ENCODE assay signal across 28 cellular contexts in genomic region chr16:59181821-59182420, GRCh38.
DNase-seq lines count a peak whose midpoint lies in the region; ATAC-seq, FAIRE-seq and TF ChIP-seq lines count a peak whose summit lies in the region.
"Had no signal": no experiment of that assay in that cellular context is flagged by ENCODE, and none has a peak within 500 bp of the region (broad histone marks: within the 10 kb centered on the region; RNA-seq: fewer than 3 reads in every experiment).

No MANE protein-coding gene starts in this region.

- no peak overlapping the region for H2AK5ac ChIP-seq in mesenchymal stem cell (ENCODE audit: low read length, severe bottlenecking)

- DNase-seq in A549 (ENCODE audit: low read depth in 1 of 2, low spot score in 1 of 2) (no peak), GM23338 (ENCODE audit: low spot score) (no peak), WTC11 (ENCODE audit: low spot score) (no peak), mesenchymal stem cell (no peak), foreskin keratinocyte (no peak), medulla oblongata (ENCODE audit: extremely low spot score) (no peak), NCI-H1105 treated with DMSO at 0.1 percent for 48 hours (lab: John Stamatoyannopoulos, UW) (no peak), testis (no peak)
- DNase-seq: AML-193; CD4-positive, alpha-beta T cell; COR-L47; DND-41; H7; KBM-7; MV-4-11; NCI-H1105; NCI-H146; NCI-H2029; NCI-H446; NCI-H526 treated with DMSO at 0.1 percent for 48 hours; SIG-M5 had no signal

- TF ChIP-seq CTCF in A549 (IDR thresholded peaks at IDR 0.05) (no peak), GM23338 (conservative IDR thresholded peaks at IDR 0.05; ENCODE audit: low read depth in 2 of 2) (no peak), WTC11 (IDR thresholded peaks at IDR 0.05) (no peak), foreskin keratinocyte (conservative IDR thresholded peaks at IDR 0.05) (no peak), testis (IDR thresholded peaks at IDR 0.05) (no peak)

- H3K4me2 ChIP-seq in A549 (no peak overlapping the region), GM23338 (no peak overlapping the region), mesenchymal stem cell (ENCODE audit: low read length, poor library complexity, severe bottlenecking) (no peak overlapping the region)
- H3K4me2 ChIP-seq: BLaER1 treated with 17β-estradiol and CSF1 and Interleukin-3, amounts not matched to agents 10 nM and 100 nM had no signal

- WGBS in A549 (ENCODE audit: missing lambda C conversion rate): 91% methylated on average over 8 of the region's 9 CpGs
- WGBS in mesenchymal stem cell: 91% methylated on average over 9 of the region's 9 CpGs
- WGBS in testis, 2 donors: 89% methylated on average over 7 to 9 of the region's 9 CpGs

- TF ChIP-seq EP300 in A549 (IDR thresholded peaks at IDR 0.05): no peak

- ATAC-seq in A549 (no peak), GM23338 (peak; percentile 57), WTC11 (peak; percentile 44), foreskin keratinocyte (no peak)
- ATAC-seq: Panc1 had no signal

- H3K27ac Mint-ChIP-seq in GM23338: no peak overlapping the region
- H3K27ac Mint-ChIP-seq in WTC11: no peak overlapping the region
- H3K27ac Mint-ChIP-seq: CD4-positive, alpha-beta T cell had no signal

- H3K4me3 Mint-ChIP-seq in GM23338 (no peak overlapping the region), WTC11 (no peak overlapping the region)
- H3K4me3 Mint-ChIP-seq: CD4-positive, alpha-beta T cell had no signal

- no peak overlapping the region for H3K9ac ChIP-seq in mesenchymal stem cell (ENCODE audit: low read length)
- H3K9ac ChIP-seq: BLaER1 treated with 17β-estradiol and CSF1 and Interleukin-3, amounts not matched to agents 10 nM and 100 nM had no signal

- H3K36me3 ChIP-seq in GM23338 (ENCODE audit: insufficient read depth) (no peaks in the 10 kb centered on the region), mesenchymal stem cell (ENCODE audit: control insufficient read depth in 1 of 2, insufficient read depth in 2 of 2, low read depth in 1 of 2, low read length in 2 of 2) (no peaks in the 10 kb centered on the region), testis (ENCODE audit: low read depth, missing control alignments) (no peaks in the 10 kb centered on the region)
- H3K36me3 ChIP-seq: BLaER1 treated with 17β-estradiol and CSF1 and Interleukin-3, amounts not matched to agents 10 nM and 100 nM had no signal

- H3K18ac ChIP-seq in mesenchymal stem cell (ENCODE audit: low read depth in 1 of 2, low read length in 2 of 2): no peak overlapping the region

- POLR2A ChIA-PET in A549 (lab: Yijun Ruan, JAX): interaction anchor here (0.7 kb wide), 1 partner anchor 136 kb away, joined by 4 read pairs; no protein-coding TSS in a partner anchor
- POLR2A ChIA-PET in WTC11 (lab: Charles Lee): no interaction called here

- H3K4me3 ChIP-seq in A549 (no peak overlapping the region), GM23338 (no peak overlapping the region), mesenchymal stem cell (ENCODE audit: insufficient read depth in 1 of 2, low read depth in 1 of 2, low read length in 2 of 2) (no peak overlapping the region), testis (no peak overlapping the region)
- H3K4me3 ChIP-seq: BLaER1 treated with 17β-estradiol and CSF1 and Interleukin-3, amounts not matched to agents 10 nM and 100 nM; SK-N-MC had no signal

- H3K27ac ChIP-seq in A549 (peak overlapping the region; percentile 3 to 49; a peak in 3 of 6 replicates), GM23338 (ENCODE audit: low read depth) (no peak overlapping the region), mesenchymal stem cell (ENCODE audit: low read length, poor library complexity, severe bottlenecking) (no peak overlapping the region), foreskin keratinocyte (no peak overlapping the region), testis (no peak overlapping the region)
- H3K27ac ChIP-seq: BLaER1 treated with 17β-estradiol and CSF1 and Interleukin-3, amounts not matched to agents 10 nM and 100 nM; RWPE1; SK-N-MC had no signal

- H3K14ac ChIP-seq in mesenchymal stem cell (ENCODE audit: low read length in 2 of 2): no peak overlapping the region

- H2BK120ac ChIP-seq in mesenchymal stem cell (ENCODE audit: low read depth, low read length): no peak overlapping the region

- CTCF ChIA-PET in A549 (lab: Yijun Ruan, JAX) (interaction anchor here (0.6 to 1.7 kb wide), 2 partner anchors 29 to 477 kb away, joined by 3 to 5 read pairs; no protein-coding TSS in a partner anchor), WTC11 (lab: Charles Lee) (interaction anchor here (0.6 kb wide), 1 partner anchor 11 kb away, joined by 4 read pairs; no protein-coding TSS in a partner anchor)

- H3F3A ChIP-seq in GM23338 (replicated peaks; ENCODE audit: low read depth): no peaks in the 10 kb centered on the region

- H3K27me3 Mint-ChIP-seq in GM23338 (ENCODE audit: insufficient read depth, low read depth, poor library complexity) (no peaks in the 10 kb centered on the region), WTC11 (ENCODE audit: low read depth) (no peaks in the 10 kb centered on the region; the same call in 1 of the 2 replicates)
- H3K27me3 Mint-ChIP-seq: CD4-positive, alpha-beta T cell had no signal

- H2BK12ac ChIP-seq in mesenchymal stem cell (ENCODE audit: low read length in 2 of 2): no peak overlapping the region

- TF ChIP-seq POLR2A in A549 (IDR thresholded peaks at IDR 0.05; ENCODE audit: low read length) (no peak), testis (IDR thresholded peaks at IDR 0.05) (no peak)

- no peaks in the 10 kb centered on the region for H4K20me1 ChIP-seq in GM23338 (replicated peaks; ENCODE audit: insufficient read depth)
- H4K20me1 ChIP-seq: BLaER1 treated with 17β-estradiol and CSF1 and Interleukin-3, amounts not matched to agents 10 nM and 100 nM had no signal

- no peak for TF ChIP-seq RAD21 in A549 (conservative IDR thresholded peaks at IDR 0.05 in 1 of 2, IDR thresholded peaks at IDR 0.05 in 1 of 2)

- no peak overlapping the region for H3K4ac ChIP-seq in mesenchymal stem cell (ENCODE audit: low read depth in 1 of 2, low read length in 2 of 2)

- no peak overlapping the region for H3K23ac ChIP-seq in mesenchymal stem cell (ENCODE audit: low read length in 2 of 2)

- no peaks in the 10 kb centered on the region for H3K79me2 ChIP-seq in GM23338 (replicated peaks; ENCODE audit: insufficient read depth)

- intact Hi-C loops in testis (cut with DNase I; ENCODE audit: low total_unique reads): no loop called here

- H3K79me1 ChIP-seq in mesenchymal stem cell (replicated peaks; ENCODE audit: low read length, poor library complexity, severe bottlenecking): no peaks in the 10 kb centered on the region

- H4K91ac ChIP-seq in mesenchymal stem cell (ENCODE audit: low read length): peak overlapping the region; percentile 50

- H3K9me2 ChIP-seq in GM23338 (ENCODE audit: insufficient read depth): 0 out of 2 replicates have a peak, but pooled peaks cover 9% of the 10 kb centered on the region

- H3K9me3 ChIP-seq in A549 (peaks cover 3% of the 10 kb centered on the region; the same call in 1 of the 3 replicates), mesenchymal stem cell (ENCODE audit: control insufficient read depth, low read length) (peaks cover 4% of the 10 kb centered on the region), testis (no peaks in the 10 kb centered on the region)

- no peak overlapping the region for H4K8ac ChIP-seq in mesenchymal stem cell (ENCODE audit: low read length)

- H3K9me3 Mint-ChIP-seq in GM23338 (peaks cover 7% of the 10 kb centered on the region; the same call in 1 of the 3 replicates), WTC11 (peaks cover 12% of the 10 kb centered on the region)

- no peak overlapping the region for H2AFZ ChIP-seq in GM23338
- H2AFZ ChIP-seq in mesenchymal stem cell (ENCODE audit: low read depth, low read length): no peak overlapping the region

- H2BK5ac ChIP-seq in mesenchymal stem cell (ENCODE audit: low read depth, low read length, poor library complexity, severe bottlenecking): no peak overlapping the region

- H2BK15ac ChIP-seq in mesenchymal stem cell (ENCODE audit: low read depth, poor library complexity, severe bottlenecking): no peak overlapping the region

- H3K4me1 ChIP-seq in A549 (peaks cover 27% of the 10 kb centered on the region), GM23338 (ENCODE audit: insufficient read depth) (no peaks in the 10 kb centered on the region), mesenchymal stem cell (ENCODE audit: control insufficient read depth, insufficient read depth, low read depth, low read length) (no peaks in the 10 kb centered on the region), foreskin keratinocyte (no peaks in the 10 kb centered on the region), testis (no peaks in the 10 kb centered on the region)
- H3K4me1 ChIP-seq: BLaER1 treated with 17β-estradiol and CSF1 and Interleukin-3, amounts not matched to agents 10 nM and 100 nM had no signal

- H3K36me3 Mint-ChIP-seq in GM23338 (ENCODE audit: low read depth) (no peaks in the 10 kb centered on the region; the same call in 2 of the 3 replicates), WTC11 (no peaks in the 10 kb centered on the region; the same call in 1 of the 2 replicates)

- no peak for FAIRE-seq in A549 (lab: Jason Lieb, UNC)
- FAIRE-seq: A204.1, GM12892, GM19239 had no signal

- H3K4me1 Mint-ChIP-seq in GM23338: peaks cover 7% of the 10 kb centered on the region; the same call in 2 of the 3 replicates
- peaks cover 7% of the 10 kb centered on the region for H3K4me1 Mint-ChIP-seq in WTC11

- H3K27me3 ChIP-seq in GM23338 (ENCODE audit: insufficient read depth): no peaks in the 10 kb centered on the region
- H3K27me3 ChIP-seq in mesenchymal stem cell (ENCODE audit: control insufficient read depth in 1 of 2, insufficient read depth in 1 of 2, low read length in 2 of 2): no peaks in the 10 kb centered on the region
- H3K27me3 ChIP-seq in foreskin keratinocyte: no peaks in the 10 kb centered on the region
- H3K27me3 ChIP-seq in testis: no peaks in the 10 kb centered on the region
- H3K27me3 ChIP-seq: BLaER1 treated with 17β-estradiol and CSF1 and Interleukin-3, amounts not matched to agents 10 nM and 100 nM had no signal

TF ChIP-seq in A549, 52 proteins besides CTCF, POLR2A, EP300 and RAD21 (continues in another document):
- no peak for TF ChIP-seq RNF2 (IDR thresholded peaks at IDR 0.05; ENCODE audit: borderline replicate concordance, low read depth)
- TF ChIP-seq SREBF2 (IDR thresholded peaks at IDR 0.05): no peak
- no peak for TF ChIP-seq HOXA7 (CRISPR knock-in tag; IDR thresholded peaks at IDR 0.05)
- TF ChIP-seq JUNB (IDR thresholded peaks at IDR 0.05): no peak

TF ChIP-seq in WTC11, 78 proteins besides CTCF, POLR2A, EP300 and RAD21 (continues in another document):
- TF ChIP-seq ZNF423 (CRISPR knock-in tag; IDR thresholded peaks at IDR 0.05) (no peak), NFATC4 (CRISPR knock-in tag; IDR thresholded peaks at IDR 0.05) (no peak), IRF2 (CRISPR knock-in tag; IDR thresholded peaks at IDR 0.05; ENCODE audit: borderline replicate concordance, low read depth) (no peak), JUN (CRISPR knock-in tag; IDR thresholded peaks at IDR 0.05) (no peak), NFE2L1 (CRISPR knock-in tag; IDR thresholded peaks at IDR 0.05) (no peak), PRRX2 (CRISPR knock-in tag; IDR thresholded peaks at IDR 0.05) (no peak), SP1 (CRISPR knock-in tag; conservative IDR thresholded peaks at IDR 0.05) (no peak)

Comparison
In these comparisons a context has a peak if more than half of its experiments do, and no peak if none do; other contexts are left out.
1. ATAC-seq: peak in GM23338 (single experiment) and WTC11 (single experiment); none in A549 (0 of 2) and foreskin keratinocyte (single experiment).
2. H3K27ac ChIP-seq: peak in A549 (2 of 2); none in GM23338 (single experiment), mesenchymal stem cell (single experiment), foreskin keratinocyte (single experiment) and testis (0 of 2).